Comparison of ENCODE assay signal across 23 cellular contexts in the genomic region with DNA sequence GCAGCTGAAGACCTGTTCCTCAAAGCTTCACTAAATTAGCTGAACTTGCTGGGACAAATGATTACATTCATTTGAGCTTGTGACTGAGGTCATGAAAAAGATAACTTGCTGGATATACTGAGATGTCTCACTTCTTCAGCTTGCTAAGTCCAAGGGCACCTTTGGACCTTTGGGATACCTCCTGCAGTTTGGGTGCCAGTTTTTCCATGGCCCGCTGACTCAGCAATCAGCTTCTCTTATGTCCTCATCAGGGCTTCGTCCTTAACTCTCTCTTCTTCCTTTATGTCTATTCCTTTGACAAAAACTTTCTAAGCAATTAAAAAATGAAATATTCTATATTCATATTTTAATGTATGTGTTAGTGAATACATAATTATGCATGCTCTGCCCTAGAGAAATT. TPM values are rescaled to one million over a fixed set of nuclear protein-coding genes. Genes with fewer than 3 reads are reported as not detected.
A peak's percentile ranks its signal among the peaks of the same experiment; 100 is the strongest.
DNase-seq lines count a peak whose midpoint lies in the region; ATAC-seq and TF ChIP-seq lines count a peak whose summit lies in the region.
"Had no signal": no experiment of that assay in that cellular context is flagged by ENCODE, and none has a peak within 500 bp of the region (broad histone marks: within the 10 kb centered on the region; RNA-seq: fewer than 3 reads in every experiment).

No MANE protein-coding gene starts in this region.

- peak; percentile 13 for DNase-seq in OCI-M1 (lab: John Stamatoyannopoulos, UW)
- DNase-seq in left lobe of liver (ENCODE audit: low spot score), result peak; percentile 73
- DNase-seq in right lobe of liver, result peak; percentile 30 to 75 (median 71)
- DNase-seq in NCI-H1930 (lab: John Stamatoyannopoulos, UW), result no peak
- no peak for DNase-seq in effector CD4-positive, alpha-beta T cell
- DNase-seq in WERI-Rb-1, result no peak
- DNase-seq in left cardiac atrium, result no peak
- DNase-seq: Caco-2; CD4-positive, CD25-positive, alpha-beta regulatory T cell; CD8-positive, alpha-beta T cell; DMS153; DMS79; EL; GDM1; GM23248; H9 had no signal

- TF ChIP-seq POLR2A in right lobe of liver (IDR thresholded peaks at IDR 0.05), result no peak

- intact Hi-C loops in right lobe of liver (cut with DNase I) (no loop called here), left cardiac atrium (cut with DNase I) (no loop called here)

- H3K9me3 ChIP-seq in right lobe of liver, result no peaks in the 10 kb centered on the region
- no peaks in the 10 kb centered on the region for H3K9me3 ChIP-seq in WERI-Rb-1 (ENCODE audit: severe bottlenecking)
- H3K9me3 ChIP-seq: BLaER1, Caco-2 had no signal

- no peak overlapping the region for H3K4me3 ChIP-seq in right lobe of liver
- H3K4me3 ChIP-seq in WERI-Rb-1 (ENCODE audit: low read depth, low read length), result no peak overlapping the region
- H3K4me3 ChIP-seq: BLaER1, GM12878, GM23248 had no signal

- peaks cover 0 to 9% (median 0%) of the 10 kb centered on the region in 4 donors for H3K4me1 ChIP-seq in right lobe of liver
- H3K4me1 ChIP-seq: BLaER1, Caco-2 had no signal

- TF ChIP-seq CTCF in right lobe of liver (IDR thresholded peaks at IDR 0.05) (no peak), WERI-Rb-1 (IDR thresholded peaks at IDR 0.05; ENCODE audit: low read depth, low read length) (no peak)

- no peaks in the 10 kb centered on the region for H3K27me3 ChIP-seq in right lobe of liver
- H3K27me3 ChIP-seq in WERI-Rb-1 (ENCODE audit: insufficient read depth, low read depth, severe bottlenecking), result no peaks in the 10 kb centered on the region
- H3K27me3 ChIP-seq: BLaER1 had no signal

- H3K36me3 ChIP-seq in right lobe of liver, result no peaks in the 10 kb centered on the region
- H3K36me3 ChIP-seq in WERI-Rb-1, result no peaks in the 10 kb centered on the region
- H3K36me3 ChIP-seq: BLaER1 had no signal

- H3K27ac ChIP-seq in right lobe of liver (no peak overlapping the region), WERI-Rb-1 (no peak overlapping the region)
- H3K27ac ChIP-seq: BLaER1, C4-2B, GM23248 had no signal

- WGBS in right lobe of liver (ENCODE audit: insufficient coverage, low coverage, low lambda C conversion rate, missing lambda C conversion rate), result 28% methylated on average over 2 of the region's 2 CpGs

- ATAC-seq in left lobe of liver (peak; percentile 97), right lobe of liver (peak; percentile 86 to 99 (median 87)), left cardiac atrium (no peak)
- ATAC-seq: CD8-positive, alpha-beta T cell; GM12878; HCT116 had no signal

RNA-seq across cellular contexts. Expression of a gene that starts 45.6 kb away (rescaled TPM):
- total RNA-seq in left lobe of liver, result not detected
- total RNA-seq in right lobe of liver, result under 1 TPM in 1 of 6 experiments, not detected in 5; 0.05 TPM
- under 1 TPM; 0.29 to 0.31 TPM for total RNA-seq in left cardiac atrium
- total RNA-seq: A172; B cell; Caco-2; CD4-positive, CD25-positive, alpha-beta regulatory T cell; CD8-positive, alpha-beta T cell; GM12878; GM23248; H4; H9 had no signal

Comparison
In these comparisons a context has a peak if more than half of its experiments do, and no peak if none do; other contexts are left out.
1. DNase-seq: peak in OCI-M1 (single experiment), left lobe of liver (single experiment) and right lobe of liver (3 of 3); none in NCI-H1930 (0 of 2), effector CD4-positive, alpha-beta T cell (single experiment), WERI-Rb-1 (single experiment) and left cardiac atrium (single experiment).
2. ATAC-seq: peak in left lobe of liver (single experiment) and right lobe of liver (4 of 4); none in left cardiac atrium (0 of 2).